8 cellular contexts compared by ENCODE assay signal in the genomic region with DNA sequence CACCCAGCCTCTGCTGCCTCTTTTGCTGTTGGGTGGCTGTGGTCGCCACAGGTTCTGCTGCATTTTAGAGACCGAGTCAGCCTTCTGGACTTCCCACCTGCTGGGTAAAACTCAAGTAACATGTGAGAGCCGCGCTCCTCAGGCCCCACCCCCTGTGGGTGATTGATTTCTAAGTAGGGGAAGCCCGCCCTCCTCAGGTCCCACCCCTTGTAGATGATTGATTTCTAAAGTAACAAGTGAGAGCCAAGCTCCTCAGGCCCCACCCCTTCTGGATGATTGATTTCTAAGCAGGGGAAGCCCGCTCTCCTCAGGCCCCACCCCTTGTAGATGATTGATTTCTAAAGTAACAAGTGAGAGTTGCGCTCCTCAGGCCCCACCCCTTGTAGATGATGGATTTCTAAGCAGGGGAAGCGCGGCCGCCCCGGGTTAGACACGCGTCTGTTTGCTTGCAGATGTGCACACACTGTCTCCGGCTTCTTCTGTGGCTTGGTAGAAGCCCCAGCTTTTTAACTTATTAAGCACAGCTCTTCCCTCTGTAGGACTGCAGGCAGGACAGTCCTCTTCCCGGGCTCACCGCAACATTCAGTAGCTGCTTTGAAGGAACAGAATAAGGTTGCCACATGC.
DNase-seq lines count a peak whose midpoint lies in the region; ATAC-seq, FAIRE-seq and TF ChIP-seq lines count a peak whose summit lies in the region.

No MANE protein-coding gene starts in this region.

- H3K4me1 ChIP-seq in GM23338 (ENCODE audit: insufficient read depth) = no peaks in the 10 kb centered on the region; the same call in 1 of the 2 replicates
- peaks cover 3 to 8% of the 10 kb centered on the region in 2 donors for H3K4me1 ChIP-seq in neuronal stem cell (ENCODE audit: control insufficient read depth in 2 of 2, insufficient read depth in 1 of 2, low read depth in 1 of 2, low read length in 2 of 2)
- H3K4me1 ChIP-seq in subcutaneous abdominal adipose tissue (ENCODE audit: control insufficient read depth in 5 of 5, insufficient read depth in 5 of 5, low read length in 5 of 5) = peaks cover 12 to 31% (median 26%) of the 10 kb centered on the region in 5 donors

- H3K4me1 Mint-ChIP-seq in GM23338 = peaks cover 15% of the 10 kb centered on the region

- TF ChIP-seq CTCF in GM23338 (conservative IDR thresholded peaks at IDR 0.05; ENCODE audit: low read depth in 2 of 2) = no peak
- no peak for TF ChIP-seq CTCF in LNCaP clone FGC (IDR thresholded peaks at IDR 0.05; ENCODE audit: control insufficient read depth, extremely low read depth, insufficient read depth)

- H3K27me3 ChIP-seq in GM23338 (ENCODE audit: insufficient read depth) = peaks cover 15% of the 10 kb centered on the region; the same call in 1 of the 2 replicates
- peaks cover 0 to 49% (median 1%) of the 10 kb centered on the region in 3 experiments for H3K27me3 ChIP-seq in neuronal stem cell (ENCODE audit: control insufficient read depth in 3 of 3, insufficient read depth in 3 of 3, low read depth in 1 of 3, low read length in 3 of 3)
- peaks cover 0 to 22% (median 11%) of the 10 kb centered on the region in 5 donors for H3K27me3 ChIP-seq in subcutaneous abdominal adipose tissue (ENCODE audit: control insufficient read depth in 5 of 5, insufficient read depth in 4 of 5, low read length in 5 of 5)

- DNase-seq in Daoy (ENCODE audit: low read depth) (peak; percentile 95), GM23338 (ENCODE audit: low spot score) (peak; percentile 99), LNCaP clone FGC (ENCODE audit: low read depth) (peak; percentile 97), SHP77 (lab: John Stamatoyannopoulos, UW) (peak; percentile 87 to 92), activated gamma-delta T cell treated with Interleukin-2 at 50 U/mL for 16 hours (peak; percentile 93), frontal cortex (ENCODE audit: low spot score in 2 of 2) (peak; percentile 59 to 89), neuronal stem cell (ENCODE audit: low spot score) (peak; percentile 91)

- no peak overlapping the region for H3K4ac ChIP-seq in neuronal stem cell (ENCODE audit: low read length)

- H3K4me2 ChIP-seq in GM23338 (peak overlapping the region; percentile 74), neuronal stem cell (ENCODE audit: insufficient read depth, low read length, poor library complexity, severe bottlenecking) (peak overlapping the region; percentile 38)

- H3K9ac ChIP-seq in neuronal stem cell (ENCODE audit: low read depth, low read length, poor library complexity) = no peak overlapping the region
- H3K9ac ChIP-seq in subcutaneous abdominal adipose tissue (ENCODE audit: low read length in 5 of 5) = peak overlapping the region in 1 of 5 donors; percentile 17

- no peak overlapping the region for H4K91ac ChIP-seq in neuronal stem cell (ENCODE audit: low read depth, low read length, poor library complexity)

- H3K4me3 ChIP-seq in GM23338 = peak overlapping the region; percentile 50
- H3K4me3 ChIP-seq in LNCaP clone FGC (ENCODE audit: low read depth, low read length) = peak overlapping the region; percentile 50
- peak overlapping the region; percentile 38 to 47 for H3K4me3 ChIP-seq in neuronal stem cell (ENCODE audit: low read length in 2 of 2)
- peak overlapping the region; percentile 38 to 62 (median 53) for H3K4me3 ChIP-seq in subcutaneous abdominal adipose tissue (ENCODE audit: low read depth in 1 of 5, low read length in 5 of 5)

- no peaks in the 10 kb centered on the region for H3K36me3 Mint-ChIP-seq in GM23338 (ENCODE audit: low read depth)

- no peak overlapping the region for H2BK120ac ChIP-seq in neuronal stem cell (ENCODE audit: low read depth, low read length)

- no CpG with 5 or more reads among the region's 16 CpGs for WGBS in neuronal stem cell (ENCODE audit: extremely low coverage in 2 of 2, insufficient read length in 2 of 2, insufficient replicate concordance in 1 of 2), 2 donors

- H3K9me3 ChIP-seq in neuronal stem cell (replicated peaks in 1 of 2; ENCODE audit: control insufficient read depth in 2 of 2, insufficient read depth in 1 of 2, low read depth in 1 of 2, low read length in 2 of 2) (no peaks in the 10 kb centered on the region), subcutaneous abdominal adipose tissue (ENCODE audit: control insufficient read depth in 5 of 5, low read length in 5 of 5) (no peaks in the 10 kb centered on the region)

- ATAC-seq in GM23338 = peak; percentile 95

- no peak overlapping the region for H2BK12ac ChIP-seq in neuronal stem cell (ENCODE audit: low read length)

- no peak overlapping the region for H4K8ac ChIP-seq in neuronal stem cell (ENCODE audit: low read depth, low read length)

- H3F3A ChIP-seq in GM23338 (replicated peaks; ENCODE audit: low read depth) = no peaks in the 10 kb centered on the region

- no peaks in the 10 kb centered on the region for H3K79me2 ChIP-seq in GM23338 (replicated peaks; ENCODE audit: insufficient read depth)

- H4K20me1 ChIP-seq in GM23338 (replicated peaks; ENCODE audit: insufficient read depth) = no peaks in the 10 kb centered on the region

- no peaks in the 10 kb centered on the region for H3K36me3 ChIP-seq in GM23338 (ENCODE audit: insufficient read depth)
- no peaks in the 10 kb centered on the region for H3K36me3 ChIP-seq in neuronal stem cell (replicated peaks in 1 of 2; ENCODE audit: control insufficient read depth in 2 of 2, insufficient read depth in 2 of 2, low read length in 2 of 2)
- no peaks in the 10 kb centered on the region for H3K36me3 ChIP-seq in subcutaneous abdominal adipose tissue (ENCODE audit: control insufficient read depth in 5 of 5, insufficient read depth in 5 of 5, low read length in 5 of 5)

- H2AK5ac ChIP-seq in neuronal stem cell (ENCODE audit: low read depth, low read length) = no peak overlapping the region

- no peaks in the 10 kb centered on the region for H3K79me1 ChIP-seq in neuronal stem cell (ENCODE audit: low read depth, low read length)

- FAIRE-seq in frontal cortex (lab: Jason Lieb, UNC) = peak; percentile 98

- no peak overlapping the region for H3K27ac ChIP-seq in GM23338 (ENCODE audit: low read depth)
- no peak overlapping the region for H3K27ac ChIP-seq in neuronal stem cell (replicated peaks; ENCODE audit: low read length)
- no peak overlapping the region for H3K27ac ChIP-seq in subcutaneous abdominal adipose tissue (ENCODE audit: low read depth, low read length)

- H3K9me2 ChIP-seq in GM23338 (ENCODE audit: insufficient read depth) = no peaks in the 10 kb centered on the region

- H3K18ac ChIP-seq in neuronal stem cell (ENCODE audit: low read length) = peak overlapping the region; percentile 64

- H3K4me3 Mint-ChIP-seq in GM23338 = peak overlapping the region; percentile 80

- no peak overlapping the region for H3K14ac ChIP-seq in neuronal stem cell (ENCODE audit: low read length)

- peak overlapping the region; percentile 68; the same call in 1 of the 2 replicates for H3K27ac Mint-ChIP-seq in GM23338

- H3K23ac ChIP-seq in neuronal stem cell (ENCODE audit: low read depth, low read length, poor library complexity) = no peak overlapping the region

- H2AFZ ChIP-seq in GM23338 = peak overlapping the region; percentile 84
- H2AFZ ChIP-seq in neuronal stem cell (ENCODE audit: low read length) = peak overlapping the region; percentile 96

- H2BK5ac ChIP-seq in neuronal stem cell (ENCODE audit: low read length) = no peak overlapping the region

- H2BK15ac ChIP-seq in neuronal stem cell (ENCODE audit: low read length) = no peak overlapping the region

- H3K27me3 Mint-ChIP-seq in GM23338 (ENCODE audit: insufficient read depth, low read depth, poor library complexity) = peaks cover 10% of the 10 kb centered on the region

- H3K9me3 Mint-ChIP-seq in GM23338 = no peaks in the 10 kb centered on the region

TF ChIP-seq in GM23338, 12 proteins besides CTCF, POLR2A, EP300 and RAD21:
- TF ChIP-seq STAT1 (IDR thresholded peaks at IDR 0.05; ENCODE audit: unreplicated experiment) (no peak), NANOG (IDR thresholded peaks at IDR 0.05; ENCODE audit: borderline replicate concordance) (no peak), CREB1 (CRISPR knock-in tag; IDR thresholded peaks at IDR 0.05; ENCODE audit: low read depth) (peak; percentile 32; the same call in 1 of the 2 replicates), EZH2 (IDR thresholded peaks at IDR 0.05; ENCODE audit: low read depth, unreplicated experiment) (no peak), POLR2AphosphoS5 (IDR thresholded peaks at IDR 0.05; ENCODE audit: low read depth) (peak; percentile 71)
- TF ChIP-seq, protein P1, sequence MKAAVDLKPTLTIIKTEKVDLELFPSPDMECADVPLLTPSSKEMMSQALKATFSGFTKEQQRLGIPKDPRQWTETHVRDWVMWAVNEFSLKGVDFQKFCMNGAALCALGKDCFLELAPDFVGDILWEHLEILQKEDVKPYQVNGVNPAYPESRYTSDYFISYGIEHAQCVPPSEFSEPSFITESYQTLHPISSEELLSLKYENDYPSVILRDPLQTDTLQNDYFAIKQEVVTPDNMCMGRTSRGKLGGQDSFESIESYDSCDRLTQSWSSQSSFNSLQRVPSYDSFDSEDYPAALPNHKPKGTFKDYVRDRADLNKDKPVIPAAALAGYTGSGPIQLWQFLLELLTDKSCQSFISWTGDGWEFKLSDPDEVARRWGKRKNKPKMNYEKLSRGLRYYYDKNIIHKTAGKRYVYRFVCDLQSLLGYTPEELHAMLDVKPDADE (IDR thresholded peaks at IDR 0.05) = no peak
TF ChIP-seq in GM23338: peak in this region for 2.
